In the genomic region with DNA sequence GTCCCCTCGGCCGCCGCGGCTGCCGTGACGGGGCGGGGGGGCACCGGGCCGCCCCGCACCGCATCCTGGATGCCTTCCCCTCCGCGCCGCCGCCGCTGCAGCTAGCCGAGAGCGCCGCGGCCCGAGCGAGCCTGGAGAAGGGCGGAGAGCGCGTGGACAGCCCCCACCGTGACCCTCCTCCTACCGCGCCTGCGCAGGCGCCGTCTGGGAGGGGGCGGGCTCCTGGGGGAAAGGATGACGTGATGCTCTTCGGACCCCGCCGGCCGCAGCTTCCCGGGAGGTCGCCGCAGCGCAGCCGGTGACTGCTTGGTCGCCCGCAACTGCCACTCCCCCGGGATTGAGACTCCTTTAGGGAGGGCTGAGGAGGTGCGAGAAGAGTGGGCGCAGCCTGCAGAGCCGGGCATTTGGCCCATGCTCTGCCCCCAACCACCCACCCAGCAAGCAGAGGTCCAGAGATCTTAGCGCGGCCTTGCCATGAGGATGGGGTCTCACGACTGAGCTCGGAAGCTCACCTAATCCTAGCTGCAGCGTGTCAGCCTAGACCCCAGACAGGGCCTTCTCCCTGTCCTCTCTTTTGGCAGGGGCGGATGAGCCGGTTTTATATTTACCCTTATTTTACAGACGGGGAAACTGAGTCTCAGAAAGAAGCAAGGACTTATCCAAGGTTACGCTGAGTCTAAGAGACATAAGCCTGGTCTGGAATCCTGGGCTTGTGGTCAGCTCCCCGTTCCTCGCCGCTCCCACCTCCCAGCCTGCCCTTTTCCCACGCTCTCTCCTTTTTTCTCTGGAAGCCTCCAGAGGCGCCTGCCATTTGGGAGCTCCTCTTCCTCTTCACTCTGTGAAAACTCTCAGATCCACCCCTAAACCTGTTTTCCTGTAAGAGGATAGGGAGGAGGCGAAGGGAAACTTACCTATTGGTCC, we compare ENCODE assay signal across 9 cellular contexts. TPM values are rescaled to one million over a fixed set of nuclear protein-coding genes. Genes with fewer than 3 reads are reported as not detected.
DNase-seq lines count a peak whose midpoint lies in the region; ATAC-seq and TF ChIP-seq lines count a peak whose summit lies in the region.
"Had no signal": no experiment of that assay in that cellular context is flagged by ENCODE, and none has a peak within 500 bp of the region (broad histone marks: within the 10 kb centered on the region; RNA-seq: fewer than 3 reads in every experiment).

DENND5A (minus strand) TSS at position 140 of the 921 bp plus-strand sequence. CDS start 281 bp downstream, outside the sequence.

- H3K36me3 ChIP-seq in left ventricle myocardium inferior = no peaks in the 10 kb centered on the region
- H3K36me3 ChIP-seq in aorta (ENCODE audit: control insufficient read depth in 1 of 2, insufficient read depth in 2 of 2, low read length in 1 of 2) = no peaks in the 10 kb centered on the region

- intact Hi-C loops in left ventricle myocardium inferior (cut with micrococcal nuclease) = no loop called here
- intact Hi-C loops in posterior vena cava (cut with DNase I) = loop anchor here in 1 of 2 donors (10.0 kb wide), 1 partner anchor 99 kb away; no protein-coding TSS in a partner anchor
- intact Hi-C loops in aorta (cut with DNase I) = loop anchor here in 1 of 2 donors (10.0 kb wide), 1 partner anchor 91 kb away; no protein-coding TSS in a partner anchor

- 8 to 10% methylated on average over 42 to 63 of the region's 63 CpGs for WGBS in aorta, 2 donors

- H3K27ac ChIP-seq in left ventricle myocardium inferior (replicated peaks) (peak within 1 kb of the TSS; percentile 99), aorta (ENCODE audit: low read depth in 1 of 2, low read length in 2 of 2) (peak within 1 kb of the TSS; percentile 84 to 98)
- H3K27ac ChIP-seq: epithelial cell of prostate had no signal

- peak; percentile 62 for DNase-seq in COR-L47 (lab: John Stamatoyannopoulos, UW)
- peak; percentile 88 for DNase-seq in NCI-H1092 treated with DMSO at 0.1 percent for 48 hours (lab: John Stamatoyannopoulos, UW)
- DNase-seq in T-helper 1 cell = peak; percentile 17 to 49 (median 35)
- DNase-seq in amygdala (lab: John Stamatoyannopoulos, UW) = peak; percentile 16 to 92 (median 81)
- peak; percentile 88 for DNase-seq in left ventricle myocardium inferior
- peak; percentile 95 for DNase-seq in posterior vena cava (ENCODE audit: low spot score)
- DNase-seq in aorta = peak; percentile 91 to 96

- H3K4me3 ChIP-seq in left ventricle myocardium inferior (peak within 1 kb of the TSS; percentile 99), aorta (ENCODE audit: low read length in 2 of 2) (peak within 1 kb of the TSS; percentile 76 to 100)

- ATAC-seq in GM21737 (IDR thresholded peaks at IDR 0.05; ENCODE audit: unreplicated experiment) (peak; percentile 41), aorta (ENCODE audit: low FRiP score) (peak; percentile 94)

- H3K27me3 ChIP-seq in left ventricle myocardium inferior (ENCODE audit: low read depth) (no peaks in the 10 kb centered on the region), aorta (ENCODE audit: control insufficient read depth in 1 of 2, insufficient read depth in 2 of 2, low read length in 1 of 2) (no peaks in the 10 kb centered on the region)

- no peaks in the 10 kb centered on the region for H3K9me3 ChIP-seq in left ventricle myocardium inferior (replicated peaks)
- H3K9me3 ChIP-seq in aorta (ENCODE audit: control insufficient read depth, low read length) = no peaks in the 10 kb centered on the region

- peaks cover 59% of the 10 kb centered on the region for H3K4me1 ChIP-seq in left ventricle myocardium inferior
- no peaks in the 10 kb centered on the region for H3K4me1 ChIP-seq in aorta (ENCODE audit: control insufficient read depth in 1 of 2, insufficient read depth in 2 of 2, low read length in 2 of 2)

- TF ChIP-seq CTCF in left ventricle myocardium inferior (IDR thresholded peaks at IDR 0.05; ENCODE audit: borderline replicate concordance) = no peak

RNA-seq across cellular contexts. Expression of gene DENND5A, which starts in this region (rescaled TPM):
- 117 TPM for total RNA-seq in left ventricle myocardium inferior
- 100 to 1,000 TPM in 1 of 2 donors, 10 to 100 TPM in 1; 97.4 to 132 TPM for total RNA-seq in posterior vena cava
- total RNA-seq in aorta = 100 to 1,000 TPM; 129 to 155 TPM
- 10 to 100 TPM; 56.0 to 63.5 TPM for polyA plus RNA-seq in aorta

Comparison
In these comparisons a context has a peak if more than half of its experiments do, and no peak if none do; other contexts are left out.
1. Peak in every context shown above with its lines: DNase-seq, ATAC-seq, H3K4me3 ChIP-seq and H3K27ac ChIP-seq.
2. DNase-seq: peak in every context shown above with its lines; median percentile 95 in posterior vena cava; 94 in aorta; 88 in NCI-H1092 treated with DMSO at 0.1 percent for 48 hours; 88 in left ventricle myocardium inferior; 81 in amygdala; 62 in COR-L47; 35 in T-helper 1 cell.